10 cellular contexts compared by ENCODE assay signal in the genomic region with DNA sequence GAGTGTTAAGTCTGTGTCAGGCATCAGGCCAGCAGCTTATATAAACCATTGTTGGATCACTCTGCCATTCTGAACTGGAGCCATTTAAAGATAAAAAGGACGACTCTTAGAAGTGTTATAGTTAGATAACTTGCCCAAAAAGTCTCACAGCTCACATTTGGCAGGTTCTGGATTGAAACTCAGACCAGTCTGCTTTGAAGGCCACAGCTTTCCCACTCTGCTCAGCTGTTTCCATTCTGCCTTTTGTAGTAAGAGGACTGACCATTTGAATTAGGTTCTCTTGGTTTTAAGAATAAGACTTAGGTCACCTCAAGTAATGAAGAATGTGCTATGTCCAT.
DNase-seq lines count a peak whose midpoint lies in the region; ATAC-seq lines count a peak whose summit lies in the region.
"Had no signal": no experiment of that assay in that cellular context is flagged by ENCODE, and none has a peak within 500 bp of the region (broad histone marks: within the 10 kb centered on the region; RNA-seq: fewer than 3 reads in every experiment).

No MANE protein-coding gene starts in this region.

- no peak for DNase-seq in activated naive CD4-positive, alpha-beta T cell treated with anti-CD3 and anti-CD28 coated beads, Interleukin-2, amount 50 U/mL, for 72 hours (ENCODE audit: low spot score in 2 of 2)
- DNase-seq in NCI-H187 treated with DMSO at 0.1 percent for 48 hours (lab: John Stamatoyannopoulos, UW): no peak
- no peak for DNase-seq in DMS153 treated with DMSO at 0.1 percent for 48 hours (lab: John Stamatoyannopoulos, UW; ENCODE audit: unreplicated experiment)
- no peak for DNase-seq in HuH-7.5 (ENCODE audit: low spot score)
- DNase-seq in stimulated activated CD4-positive, alpha-beta T cell treated with anti-CD3 and anti-CD28 coated beads, Interleukin-2, amount 100 ng/mL, for 24 hours: no peak
- DNase-seq: WERI-Rb-1 had no signal

- no peak overlapping the region for H3K9ac ChIP-seq in mucosa of rectum (ENCODE audit: low read depth in 1 of 2, low read length in 2 of 2)

- H3K27ac Mint-ChIP-seq in activated naive CD4-positive, alpha-beta T cell treated with anti-CD3 and anti-CD28 coated beads, Interleukin-2, amount 50 U/mL, for 72 hours: peak overlapping the region; percentile 92 to 95

- peak; percentile 6 for ATAC-seq in GM21526 (IDR thresholded peaks at IDR 0.05; ENCODE audit: low FRiP score, unreplicated experiment)
- no peak for ATAC-seq in activated naive CD4-positive, alpha-beta T cell treated with anti-CD3 and anti-CD28 coated beads, Interleukin-2, amount 50 U/mL, for 72 hours

- peaks cover 0 to 6% of the 10 kb centered on the region in 2 donors for H3K36me3 Mint-ChIP-seq in activated naive CD4-positive, alpha-beta T cell treated with anti-CD3 and anti-CD28 coated beads, Interleukin-2, amount 50 U/mL, for 72 hours

- peak overlapping the region; percentile 52 for H2AFZ ChIP-seq in ACC112 (ENCODE audit: low read length, unreplicated experiment)

- H3K4me1 ChIP-seq in ACC112 (ENCODE audit: control insufficient read depth, insufficient read depth, low read length, unreplicated experiment): peaks cover 49% of the 10 kb centered on the region
- peaks cover 16 to 24% of the 10 kb centered on the region in 2 donors for H3K4me1 ChIP-seq in mucosa of rectum (ENCODE audit: control insufficient read depth in 2 of 2, insufficient read depth in 2 of 2, low read length in 2 of 2)

- H3K4me3 ChIP-seq in ACC112 (ENCODE audit: low read depth, low read length) (no peak overlapping the region), mucosa of rectum (ENCODE audit: low read length in 2 of 2) (peak overlapping the region; percentile 33 to 49)
- H3K4me3 ChIP-seq: cardiac muscle cell had no signal

- H3K27ac ChIP-seq in ACC112 (ENCODE audit: low read depth, low read length): peak overlapping the region; percentile 62
- peak overlapping the region; percentile 67 to 76 for H3K27ac ChIP-seq in mucosa of rectum (ENCODE audit: low read depth in 2 of 2, low read length in 2 of 2)
- H3K27ac ChIP-seq: cardiac muscle cell, WERI-Rb-1 had no signal

- H3K9me3 ChIP-seq in mucosa of rectum (ENCODE audit: control insufficient read depth in 2 of 2, low read length in 2 of 2): no peaks in the 10 kb centered on the region

- H3K36me3 ChIP-seq in ACC112 (ENCODE audit: insufficient read depth, low read length) (no peaks in the 10 kb centered on the region), mucosa of rectum (ENCODE audit: control insufficient read depth in 2 of 2, insufficient read depth in 2 of 2, low read length in 2 of 2) (no peaks in the 10 kb centered on the region)
- H3K36me3 ChIP-seq: cardiac muscle cell, WERI-Rb-1 had no signal

- H3K79me2 ChIP-seq in ACC112 (ENCODE audit: control insufficient read depth, insufficient read depth, low read length, unreplicated experiment): no peaks in the 10 kb centered on the region

- peaks cover 5% of the 10 kb centered on the region in 2 donors for H3K9me3 Mint-ChIP-seq in activated naive CD4-positive, alpha-beta T cell treated with anti-CD3 and anti-CD28 coated beads, Interleukin-2, amount 50 U/mL, for 72 hours

- H3K27me3 ChIP-seq in ACC112 (ENCODE audit: insufficient read depth, low read length) (no peaks in the 10 kb centered on the region), mucosa of rectum (ENCODE audit: control insufficient read depth in 2 of 2, insufficient read depth in 2 of 2, low read length in 2 of 2) (no peaks in the 10 kb centered on the region)
- H3K27me3 ChIP-seq: cardiac muscle cell had no signal
